In genomic region chr1:26791626-26792025, GRCh38 we compare ENCODE assay signal across 1 cellular context.
A peak's percentile ranks its signal among the peaks of the same experiment; 100 is the strongest.
TF ChIP-seq lines count a peak whose summit lies in the region.

No MANE protein-coding gene starts in this region.

TF ChIP-seq in K562, 482 proteins besides CTCF, POLR2A, EP300 and RAD21 (continued from another document and continues in another):
- TF ChIP-seq ATF1 (CRISPR knock-in tag; IDR thresholded peaks at IDR 0.05) (no peak), ATF1 (tag; IDR thresholded peaks at IDR 0.05) (peak; percentile 44), NFIC (IDR thresholded peaks at IDR 0.05) (peak; percentile 94), PML (IDR thresholded peaks at IDR 0.05; ENCODE audit: low read length) (peak; percentile 95), NBN (IDR thresholded peaks at IDR 0.05; ENCODE audit: low read depth) (no peak; the same call in 1 of the 2 replicates), ZNF57 (CRISPR knock-in tag; IDR thresholded peaks at IDR 0.05) (no peak), FOXK1 (CRISPR knock-in tag; IDR thresholded peaks at IDR 0.05; ENCODE audit: borderline replicate concordance) (no peak), SP2 (IDR thresholded peaks at IDR 0.05; ENCODE audit: extremely low read depth, low read depth, low read length, poor library complexity, severe bottlenecking) (no peak), HEY1 (CRISPR knock-in tag; IDR thresholded peaks at IDR 0.05; ENCODE audit: borderline replicate concordance) (no peak), ZNF507 (tag; conservative IDR thresholded peaks at IDR 0.05) (no peak), E2F5 (CRISPR knock-in tag; IDR thresholded peaks at IDR 0.05) (no peak), AFF4 (CRISPR knock-in tag; IDR thresholded peaks at IDR 0.05) (no peak), MYNN (IDR thresholded peaks at IDR 0.05) (peak; percentile 81), MYNN (CRISPR knock-in tag; IDR thresholded peaks at IDR 0.05) (no peak), ZNF274 (IDR thresholded peaks at IDR 0.05; ENCODE audit: borderline replicate concordance, low read depth, low read length) (peak; percentile 63; the same call in 1 of the 2 replicates), HNRNPH1 (optimal IDR thresholded peaks at IDR 0.05; ENCODE audit: low read depth, low read length) (no peak), TAF1 (IDR thresholded peaks at IDR 0.05; ENCODE audit: control insufficient read depth, extremely low read depth, insufficient read depth, low read length, severe bottlenecking) (peak; percentile 57), USF2 (CRISPR knock-in tag; IDR thresholded peaks at IDR 0.05) (no peak), RAD51 (IDR thresholded peaks at IDR 0.05; ENCODE audit: borderline replicate concordance, low read depth) (no peak), RNF219 (CRISPR knock-in tag; IDR thresholded peaks at IDR 0.05) (no peak), RREB1 (CRISPR knock-in tag; IDR thresholded peaks at IDR 0.05) (no peak), TCF15 (CRISPR knock-in tag; IDR thresholded peaks at IDR 0.05) (no peak), ETV1 (tag; conservative IDR thresholded peaks at IDR 0.05; ENCODE audit: low read depth) (peak; percentile 46; the same call in 1 of the 2 replicates), ZEB2 (IDR thresholded peaks at IDR 0.05) (peak; percentile 90), ARID3B (CRISPR knock-in tag; IDR thresholded peaks at IDR 0.05; ENCODE audit: borderline replicate concordance) (no peak), MAZ (CRISPR knock-in tag; conservative IDR thresholded peaks at IDR 0.05 in 1 of 2, IDR thresholded peaks at IDR 0.05 in 1 of 2) (no peak), PRPF4 (IDR thresholded peaks at IDR 0.05; ENCODE audit: insufficient read depth, low read depth, low read length, poor library complexity, severe bottlenecking) (no peak), ZNF3 (CRISPR knock-in tag; IDR thresholded peaks at IDR 0.05) (no peak), DPF2 (IDR thresholded peaks at IDR 0.05) (peak; percentile 95), RCOR1 (IDR thresholded peaks at IDR 0.05; ENCODE audit: borderline replicate concordance in 1 of 2, low read depth in 2 of 2, low read length in 2 of 2) (peak; percentile 83 to 96; a peak in 3 of 4 replicates), ERF (CRISPR knock-in tag; IDR thresholded peaks at IDR 0.05) (0 out of 2 replicates have a peak, but pooled peaks have one; percentile 26), COPS2 (conservative IDR thresholded peaks at IDR 0.05) (no peak), TRIM25 (IDR thresholded peaks at IDR 0.05; ENCODE audit: borderline replicate concordance) (no peak), RB1 (IDR thresholded peaks at IDR 0.05; ENCODE audit: low read depth) (no peak), ZNF561 (CRISPR knock-in tag; conservative IDR thresholded peaks at IDR 0.05) (no peak), CHD1 (IDR thresholded peaks at IDR 0.05; ENCODE audit: low read length) (no peak), NRF1 (conservative IDR thresholded peaks at IDR 0.05 in 1 of 2, IDR thresholded peaks at IDR 0.05 in 1 of 2) (no peak), HES1 (IDR thresholded peaks at IDR 0.05; ENCODE audit: low read depth) (peak; percentile 61; the same call in 1 of the 2 replicates), SAFB2 (IDR thresholded peaks at IDR 0.05; ENCODE audit: borderline replicate concordance, low read depth, low read length, severe bottlenecking) (no peak), KDM1A (IDR thresholded peaks at IDR 0.05) (peak; percentile 84 to 89), ZBED1 (IDR thresholded peaks at IDR 0.05) (0 out of 2 replicates have a peak, but pooled peaks have one; percentile 33), E2F3 (CRISPR knock-in tag; IDR thresholded peaks at IDR 0.05) (no peak)
